ENCODE assay signal across 25 cellular contexts in the genomic region with DNA sequence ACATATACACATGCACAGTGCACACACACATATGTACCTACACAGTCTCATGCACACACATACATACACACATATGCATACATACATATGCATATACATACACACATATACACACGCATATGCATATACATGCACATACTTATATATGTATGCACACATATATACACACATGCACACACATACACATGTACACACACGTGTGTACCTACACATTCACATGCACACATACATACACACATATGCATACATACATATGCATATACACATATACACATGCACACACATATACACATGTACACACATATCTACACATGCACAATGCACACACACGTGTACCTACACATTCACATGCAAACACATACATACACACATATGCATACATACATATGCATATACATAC.
"Had no signal": no experiment of that assay in that cellular context is flagged by ENCODE, and none has a peak within 500 bp of the region (broad histone marks: within the 10 kb centered on the region; RNA-seq: fewer than 3 reads in every experiment).

No MANE protein-coding gene starts in this region.

- FAIRE-seq: endometrium, islet of Langerhans, keratinocyte had no signal

- H3K9me3 ChIP-seq: colonic mucosa, gastrocnemius medialis had no signal

- H3K27ac ChIP-seq: colonic mucosa, epithelial cell of prostate, esophagus squamous epithelium, gastrocnemius medialis, heart right ventricle, left lung, lower lobe of right lung had no signal

- H3K4me3 ChIP-seq: colonic mucosa, esophagus squamous epithelium, gastrocnemius medialis, heart right ventricle, left lung, lower lobe of right lung, mucosa of descending colon had no signal

- H3K36me3 ChIP-seq: colonic mucosa, esophagus squamous epithelium, gastrocnemius medialis, heart right ventricle, left lung, lower lobe of right lung had no signal

- ATAC-seq: effector memory CD8-positive, alpha-beta T cell; esophagus mucosa; gastrocnemius medialis; heart right ventricle; left cardiac atrium; left lung; left ventricle myocardium superior; lower lobe of right lung; mucosa of descending colon had no signal

- H3K27me3 ChIP-seq: colonic mucosa had no signal

- H3K4me1 ChIP-seq: colonic mucosa, esophagus squamous epithelium, gastrocnemius medialis, heart right ventricle, left lung, lower lobe of right lung had no signal

- DNase-seq: colonic mucosa; cortex of kidney; effector CD8-positive, alpha-beta T cell; effector memory CD8-positive, alpha-beta T cell; endodermal cell; erythroblast; esophagus squamous epithelium; foreskin fibroblast; foreskin melanocyte; gastrocnemius medialis; glutamatergic neuron; head of caudate nucleus; heart right ventricle; hippocampal formation; left cardiac atrium; left lung; left ventricle myocardium superior; lower lobe of right lung; mesenchymal stem cell; mucosa of descending colon had no signal
